ENCODE assay signal across 10 cellular contexts in the genomic region with DNA sequence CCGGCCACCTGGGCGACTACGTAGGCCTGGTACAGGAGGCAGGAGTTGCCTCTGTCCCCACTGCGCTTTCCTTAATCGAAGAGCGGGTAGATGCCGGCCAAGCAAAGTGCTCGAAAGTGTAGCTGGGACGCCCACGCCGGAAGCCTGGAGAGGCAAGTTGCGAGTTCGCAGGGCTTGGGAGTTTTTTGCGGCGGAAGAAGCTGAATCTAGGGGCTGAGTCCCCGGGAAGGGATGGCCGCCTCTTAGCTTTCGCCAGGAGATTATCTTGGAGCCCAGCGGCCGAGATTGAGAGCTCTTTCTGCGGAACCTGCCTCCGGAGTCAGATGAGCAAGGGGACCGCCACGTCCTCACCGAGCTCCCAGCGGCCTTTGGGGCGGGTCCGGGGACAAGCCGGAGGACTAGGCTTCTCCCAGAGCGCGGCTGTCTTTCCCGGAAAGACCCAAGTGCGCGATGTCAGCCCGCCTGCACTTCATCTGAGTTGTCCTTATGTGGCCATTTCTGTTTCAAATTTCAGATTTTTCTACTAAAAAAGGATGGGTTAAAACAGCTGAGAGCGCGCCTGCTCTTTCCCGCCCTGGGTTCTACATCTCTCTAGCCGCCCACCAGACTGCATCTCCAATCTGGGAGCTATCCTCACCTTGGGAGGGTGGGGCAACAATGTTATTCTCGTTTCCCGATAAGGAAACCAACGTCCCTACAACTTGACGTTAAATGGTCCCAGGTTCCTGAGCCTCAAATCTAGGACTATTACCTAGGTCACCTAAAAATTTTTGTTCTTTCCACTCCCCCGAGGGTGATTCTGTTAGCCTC. TPM values are rescaled to one million over a fixed set of nuclear protein-coding genes. Genes with fewer than 3 reads are reported as not detected.
DNase-seq lines count a peak whose midpoint lies in the region; TF ChIP-seq lines count a peak whose summit lies in the region.
"Had no signal": no experiment of that assay in that cellular context is flagged by ENCODE, and none has a peak within 500 bp of the region (broad histone marks: within the 10 kb centered on the region; RNA-seq: fewer than 3 reads in every experiment).

No MANE protein-coding gene starts in this region.

- DNase-seq in CD14-positive monocyte (ENCODE audit: low spot score), result no peak
- no peak for DNase-seq in foreskin fibroblast
- DNase-seq in osteocyte (ENCODE audit: extremely low spot score, unreplicated experiment), result peak; percentile 76
- DNase-seq in NCI-H446 treated with DMSO at 0.1 percent for 48 hours (lab: John Stamatoyannopoulos, UW), result no peak
- DNase-seq in NCI-H1436 treated with DMSO at 0.1 percent for 48 hours (lab: John Stamatoyannopoulos, UW), result no peak
- no peak for DNase-seq in activated effector memory CD4-positive, alpha-beta T cell treated with Interleukin-2 at 50 U/mL for 16 hours
- DNase-seq in stimulated activated CD4-positive, alpha-beta T cell treated with anti-CD3 and anti-CD28 coated beads, Interleukin-2, amount 100 ng/mL, for 48 hours, result no peak
- DNase-seq: Karpas-422; NK-92 treated with Interleukin-12 subunit alpha and Interleukin-12 subunit beta, amount 100 ng/mL, for 24 hours had no signal

- peaks cover 2 to 45% (median 27%) of the 10 kb centered on the region in 7 donors for H3K9me3 Mint-ChIP-seq in CD14-positive monocyte
- H3K9me3 Mint-ChIP-seq in osteocyte (ENCODE audit: unreplicated experiment), result no peaks in the 10 kb centered on the region

- H3K9me2 ChIP-seq in Loucy (replicated peaks; ENCODE audit: low read depth, low read length), result no peaks in the 10 kb centered on the region

- peak overlapping the region; percentile 15; the same call in 1 of the 2 replicates for H2AFZ ChIP-seq in Loucy (ENCODE audit: low read length)

- H3K27ac Mint-ChIP-seq in CD14-positive monocyte (no peak overlapping the region), osteocyte (ENCODE audit: unreplicated experiment) (no peak overlapping the region)

- peak overlapping the region; percentile 31 for H3K4me3 ChIP-seq in Loucy (ENCODE audit: low read length, poor library complexity, severe bottlenecking)
- peak overlapping the region; percentile 26 to 36 for H3K4me3 ChIP-seq in foreskin fibroblast (ENCODE audit: low read depth in 1 of 2, low read length in 2 of 2)

- H3K27me3 Mint-ChIP-seq in CD14-positive monocyte (ENCODE audit: low read depth in 3 of 3) (peaks cover 95 to 99% (median 97%) of the 10 kb centered on the region in 3 donors), osteocyte (ENCODE audit: unreplicated experiment) (peaks cover 73% of the 10 kb centered on the region)

- peaks cover 36% of the 10 kb centered on the region for H3K4me1 Mint-ChIP-seq in CD14-positive monocyte
- H3K4me1 Mint-ChIP-seq in osteocyte (ENCODE audit: unreplicated experiment), result peaks cover 15% of the 10 kb centered on the region

- H3K27me3 ChIP-seq in Loucy (ENCODE audit: insufficient read depth, low read length, poor library complexity, severe bottlenecking), result peaks cover 25% of the 10 kb centered on the region

- no peaks in the 10 kb centered on the region for H3K79me2 ChIP-seq in Loucy (ENCODE audit: insufficient read depth, low read length)

- intact Hi-C loops in CD14-positive monocyte (cut with micrococcal nuclease), result no loop called here

- H3F3A ChIP-seq in Loucy (ENCODE audit: low read depth), result no peaks in the 10 kb centered on the region

- no peaks in the 10 kb centered on the region for H3K36me3 ChIP-seq in Loucy (ENCODE audit: insufficient read depth, low read length)

- peak overlapping the region; percentile 57 to 94 for H3K4me3 Mint-ChIP-seq in CD14-positive monocyte
- H3K4me3 Mint-ChIP-seq in osteocyte (ENCODE audit: unreplicated experiment), result peak overlapping the region; percentile 60

- no peaks in the 10 kb centered on the region for H4K20me1 ChIP-seq in Loucy (ENCODE audit: insufficient read depth, low read length, poor library complexity, severe bottlenecking)

- H3K9me3 ChIP-seq in Loucy (ENCODE audit: insufficient read depth, low read depth, low read length), result no peaks in the 10 kb centered on the region

- H3K4me2 ChIP-seq in Loucy (ENCODE audit: low read depth, low read length, poor library complexity, severe bottlenecking), result peak overlapping the region; percentile 57

- no peak for TF ChIP-seq CTCF in CD14-positive monocyte (IDR thresholded peaks at IDR 0.05)
- no peak for TF ChIP-seq CTCF in Loucy (conservative IDR thresholded peaks at IDR 0.05; ENCODE audit: low read length)
- TF ChIP-seq CTCF in foreskin fibroblast (IDR thresholded peaks at IDR 0.05; ENCODE audit: low read depth, low read length), result no peak
- no peak for TF ChIP-seq CTCF in osteocyte (IDR thresholded peaks at IDR 0.05)

- H3K36me3 Mint-ChIP-seq in CD14-positive monocyte, result peaks cover 5 to 14% of the 10 kb centered on the region in 2 donors
- H3K36me3 Mint-ChIP-seq in osteocyte (ENCODE audit: unreplicated experiment), result peaks cover 2% of the 10 kb centered on the region

- no peak overlapping the region for H3K9ac ChIP-seq in Loucy (ENCODE audit: low read depth, low read length, poor library complexity, severe bottlenecking)

- H3K4me1 ChIP-seq in Loucy (ENCODE audit: insufficient read depth, low read length, poor library complexity, severe bottlenecking), result no peaks in the 10 kb centered on the region

RNA-seq across cellular contexts. Expression of gene TBX15, which starts 12.4 kb away (rescaled TPM):
- polyA plus RNA-seq in CD14-positive monocyte, result not detected
- 3.1 and 4.3 TPM in 2 replicates for total RNA-seq in osteocyte
